ENCODE assay signal across 11 cellular contexts in genomic region chr5:167261309-167262100, GRCh38.
DNase-seq lines count a peak whose midpoint lies in the region; ATAC-seq and TF ChIP-seq lines count a peak whose summit lies in the region.
"Had no signal": no experiment of that assay in that cellular context is flagged by ENCODE, and none has a peak within 500 bp of the region (broad histone marks: within the 10 kb centered on the region; RNA-seq: fewer than 3 reads in every experiment).

No MANE protein-coding gene starts in this region.

- no peaks in the 10 kb centered on the region for H3K9me2 ChIP-seq in MM.1S (replicated peaks; ENCODE audit: insufficient read depth, low read length)

- H3K27ac ChIP-seq in MM.1S (ENCODE audit: low read length), result no peak overlapping the region
- no peak overlapping the region for H3K27ac ChIP-seq in colonic mucosa
- no peak overlapping the region for H3K27ac ChIP-seq in osteoblast (ENCODE audit: low read depth, low read length)
- no peak overlapping the region for H3K27ac ChIP-seq in CD8-positive, alpha-beta T cell (ENCODE audit: low read depth, low read length)
- H3K27ac ChIP-seq: tibial nerve had no signal

- H3K36me3 ChIP-seq in MM.1S (replicated peaks; ENCODE audit: insufficient read depth, low read length) (no peaks in the 10 kb centered on the region), colonic mucosa (no peaks in the 10 kb centered on the region), osteoblast (ENCODE audit: insufficient read depth, low read length) (no peaks in the 10 kb centered on the region)
- H3K36me3 ChIP-seq in CD8-positive, alpha-beta T cell (ENCODE audit: insufficient read depth, low read length), result no peaks in the 10 kb centered on the region
- H3K36me3 ChIP-seq: tibial nerve had no signal

- H3K9me3 Mint-ChIP-seq in CD8-positive, alpha-beta T cell, result peaks cover 8% of the 10 kb centered on the region

- H4K20me1 ChIP-seq in MM.1S (ENCODE audit: insufficient read depth, low read length), result no peaks in the 10 kb centered on the region
- no peaks in the 10 kb centered on the region for H4K20me1 ChIP-seq in osteoblast (ENCODE audit: insufficient read depth, low read length)

- H3K4me2 ChIP-seq in MM.1S (ENCODE audit: low read depth, low read length) (no peak overlapping the region), osteoblast (ENCODE audit: insufficient read depth, low read length) (no peak overlapping the region)

- no peaks in the 10 kb centered on the region for H3K9me3 ChIP-seq in MM.1S (replicated peaks; ENCODE audit: insufficient read depth, low read length)
- H3K9me3 ChIP-seq in colonic mucosa, result no peaks in the 10 kb centered on the region
- no peaks in the 10 kb centered on the region for H3K9me3 ChIP-seq in osteoblast (ENCODE audit: low read depth, low read length)
- no peaks in the 10 kb centered on the region for H3K9me3 ChIP-seq in CD8-positive, alpha-beta T cell (ENCODE audit: low read length)
- H3K9me3 ChIP-seq: tibial nerve had no signal

- H3F3A ChIP-seq in MM.1S (ENCODE audit: insufficient read depth, low read length), result no peaks in the 10 kb centered on the region

- H3K36me3 Mint-ChIP-seq in CD8-positive, alpha-beta T cell, result no peaks in the 10 kb centered on the region
- H3K36me3 Mint-ChIP-seq: naive thymus-derived CD4-positive, alpha-beta T cell had no signal

- intact Hi-C loops in colonic mucosa (cut with DNase I), result loop anchor here (10.0 kb wide), 1 partner anchor 303 kb away; no protein-coding TSS in a partner anchor
- intact Hi-C loops in CD8-positive, alpha-beta T cell (cut with DNase I, micrococcal nuclease), result no loop called here

- H3K4me3 Mint-ChIP-seq in CD8-positive, alpha-beta T cell, result no peak overlapping the region
- H3K4me3 Mint-ChIP-seq: naive thymus-derived CD4-positive, alpha-beta T cell had no signal

- POLR2A ChIA-PET in CD8-positive, alpha-beta T cell (lab: Charles Lee), result no interaction called here

- no peak for ATAC-seq in CD8-positive, alpha-beta T cell
- ATAC-seq: activated CD4-positive, CD25-positive, alpha-beta regulatory T cell treated with anti-CD3 and anti-CD28 coated beads, Interleukin-2, amount 50 U/mL, for 24 hours; naive thymus-derived CD4-positive, alpha-beta T cell had no signal

- CTCF ChIA-PET in CD8-positive, alpha-beta T cell (lab: Charles Lee), result no interaction called here

- H3K27me3 Mint-ChIP-seq in CD8-positive, alpha-beta T cell (ENCODE audit: low read depth), result no peaks in the 10 kb centered on the region
- H3K27me3 Mint-ChIP-seq: naive thymus-derived CD4-positive, alpha-beta T cell had no signal

- DNase-seq in MM.1S (no peak), colonic mucosa (no peak), osteoblast (ENCODE audit: insufficient read length, low spot score, missing footprints) (no peak), activated gamma-delta T cell (lab: John Stamatoyannopoulos, UW) (no peak), NCI-H146 treated with DMSO at 0.1 percent for 48 hours (lab: John Stamatoyannopoulos, UW; ENCODE audit: unreplicated experiment) (no peak)
- DNase-seq in CD8-positive, alpha-beta T cell, result no peak
- DNase-seq: naive thymus-derived CD4-positive, alpha-beta T cell; stimulated activated CD4-positive, alpha-beta T cell treated with anti-CD3 and anti-CD28 coated beads, Interleukin-4, amount 100 ng/mL, for 4 hours had no signal

- H3K79me2 ChIP-seq in MM.1S (ENCODE audit: low read length) (no peaks in the 10 kb centered on the region), osteoblast (ENCODE audit: insufficient read depth, low read length) (no peaks in the 10 kb centered on the region)

- H3K4me1 Mint-ChIP-seq in CD8-positive, alpha-beta T cell (ENCODE audit: low read depth), result no peaks in the 10 kb centered on the region
- H3K4me1 Mint-ChIP-seq: naive thymus-derived CD4-positive, alpha-beta T cell had no signal

- H3K4me1 ChIP-seq in MM.1S (ENCODE audit: low read length) (no peaks in the 10 kb centered on the region), colonic mucosa (no peaks in the 10 kb centered on the region), osteoblast (ENCODE audit: insufficient read depth, low read length) (no peaks in the 10 kb centered on the region)
- H3K4me1 ChIP-seq in CD8-positive, alpha-beta T cell (ENCODE audit: insufficient read depth, low read length), result no peaks in the 10 kb centered on the region
- H3K4me1 ChIP-seq: tibial nerve had no signal

- H3K27me3 ChIP-seq in MM.1S (replicated peaks; ENCODE audit: insufficient read depth, low read length) (no peaks in the 10 kb centered on the region), colonic mucosa (no peaks in the 10 kb centered on the region), osteoblast (ENCODE audit: insufficient read depth, low read length) (no peaks in the 10 kb centered on the region)
- H3K27me3 ChIP-seq in CD8-positive, alpha-beta T cell (ENCODE audit: insufficient read depth, low read length), result no peaks in the 10 kb centered on the region
- H3K27me3 ChIP-seq: tibial nerve had no signal

- H3K9ac ChIP-seq in MM.1S (ENCODE audit: low read length) (no peak overlapping the region), colonic mucosa (ENCODE audit: low read depth in 2 of 2, low read length in 2 of 2) (no peak overlapping the region)

- H2AFZ ChIP-seq in MM.1S (ENCODE audit: low read length), result no peak overlapping the region
- H2AFZ ChIP-seq in osteoblast (ENCODE audit: low read length), result no peak overlapping the region

- H3K27ac Mint-ChIP-seq in CD8-positive, alpha-beta T cell, result no peak overlapping the region
- H3K27ac Mint-ChIP-seq: naive thymus-derived CD4-positive, alpha-beta T cell had no signal

- H3K4me3 ChIP-seq in MM.1S (ENCODE audit: low read length) (no peak overlapping the region), colonic mucosa (no peak overlapping the region), osteoblast (ENCODE audit: insufficient read depth, low read length) (no peak overlapping the region)
- H3K4me3 ChIP-seq in CD8-positive, alpha-beta T cell (ENCODE audit: low read depth, low read length), result no peak overlapping the region
- H3K4me3 ChIP-seq: tibial nerve had no signal

- TF ChIP-seq CTCF in GM12873 (IDR thresholded peaks at IDR 0.05; ENCODE audit: insufficient read depth, low read depth, low read length, missing control alignments) (peak; percentile 45), MM.1S (IDR thresholded peaks at IDR 0.05; ENCODE audit: low read length) (peak; percentile 35), colonic mucosa (IDR thresholded peaks at IDR 0.05) (peak; percentile 22), osteoblast (IDR thresholded peaks at IDR 0.05; ENCODE audit: extremely low read depth, low read depth, low read length) (peak; percentile 48)
- no peak for TF ChIP-seq CTCF in CD8-positive, alpha-beta T cell (IDR thresholded peaks at IDR 0.05)
